13 cellular contexts compared by ENCODE assay signal in the genomic region with DNA sequence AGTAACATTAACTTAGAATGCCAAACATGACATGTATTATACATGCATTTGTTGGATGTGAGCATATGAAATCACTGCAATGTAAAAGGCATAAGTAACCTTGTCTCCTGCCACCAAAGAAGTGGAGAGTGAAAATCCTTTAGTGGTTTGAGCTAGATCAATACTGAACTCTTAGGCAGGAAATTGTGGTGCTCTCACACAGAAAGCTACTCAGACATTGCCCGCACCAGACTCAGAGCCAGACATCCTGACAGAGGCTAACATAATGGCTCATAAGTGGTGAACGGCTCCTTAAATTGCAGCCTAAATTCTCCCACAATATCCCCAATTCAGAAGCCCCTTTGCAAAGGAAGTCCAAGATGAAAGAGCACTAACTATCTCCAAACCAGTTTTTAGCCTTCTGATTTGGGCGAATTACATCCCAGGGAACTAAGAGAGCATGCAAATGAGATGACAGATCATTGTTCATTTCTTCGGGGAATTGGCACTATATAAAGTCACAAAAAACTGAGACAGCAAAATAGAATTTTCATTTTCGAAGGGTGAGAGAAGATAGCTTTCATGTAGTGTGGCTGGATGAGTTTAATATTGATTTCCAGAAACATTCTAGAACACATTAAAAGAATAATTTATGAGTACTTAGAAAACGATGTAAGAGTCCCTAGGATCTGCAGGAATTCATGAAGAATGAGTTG.
DNase-seq lines count a peak whose midpoint lies in the region; ATAC-seq, FAIRE-seq and TF ChIP-seq lines count a peak whose summit lies in the region.
"Had no signal": no experiment of that assay in that cellular context is flagged by ENCODE, and none has a peak within 500 bp of the region (broad histone marks: within the 10 kb centered on the region; RNA-seq: fewer than 3 reads in every experiment).

No MANE protein-coding gene starts in this region.

- DNase-seq in KG1 (lab: John Stamatoyannopoulos, UW) (peak; percentile 2), bronchial epithelial cell (ENCODE audit: low read depth) (no peak), midbrain (lab: John Stamatoyannopoulos, UW) (no peak), trophoblast cell (no peak), RPMI8226 (no peak)
- DNase-seq: NK-92 treated with Interleukin-12 subunit alpha and Interleukin-12 subunit beta, amount 100 ng/mL, for 24 hours; nucleus accumbens; stomach had no signal

- H3K23ac ChIP-seq in trophoblast cell (ENCODE audit: low read length): no peak overlapping the region

- H3K4me3 ChIP-seq in bronchial epithelial cell (ENCODE audit: low read depth, low read length) (no peak overlapping the region), trophoblast cell (ENCODE audit: low read depth, low read length) (no peak overlapping the region)
- H3K4me3 ChIP-seq: stomach had no signal

- no peaks in the 10 kb centered on the region for H3K4me1 ChIP-seq in trophoblast cell (ENCODE audit: control insufficient read depth in 1 of 2, insufficient read depth in 2 of 2, low read length in 2 of 2)
- H3K4me1 ChIP-seq: stomach had no signal

- no peak overlapping the region for H4K8ac ChIP-seq in trophoblast cell (ENCODE audit: low read depth, low read length)

- H3K27ac ChIP-seq in trophoblast cell (ENCODE audit: low read depth, low read length): no peak overlapping the region
- H3K27ac ChIP-seq: C4-2B, HL-60, stomach had no signal

- no peak overlapping the region for H2BK120ac ChIP-seq in trophoblast cell (ENCODE audit: insufficient read depth, low read length, poor library complexity)

- H3K4me2 ChIP-seq in trophoblast cell (ENCODE audit: low read length): no peak overlapping the region

- no peak overlapping the region for H2BK12ac ChIP-seq in trophoblast cell (ENCODE audit: low read length)

- H3K79me1 ChIP-seq in trophoblast cell (ENCODE audit: low read length): no peaks in the 10 kb centered on the region

- no peak overlapping the region for H3K18ac ChIP-seq in trophoblast cell (ENCODE audit: low read length)

- WGBS in trophoblast cell (ENCODE audit: extremely low coverage, insufficient coverage, insufficient read length): no CpG with 5 or more reads among the region's 6 CpGs

- TF ChIP-seq CTCF in bronchial epithelial cell (IDR thresholded peaks at IDR 0.05; ENCODE audit: insufficient read depth, low read length, severe bottlenecking): no peak

- no peaks in the 10 kb centered on the region for H3K79me2 ChIP-seq in trophoblast cell (ENCODE audit: control insufficient read depth, insufficient read depth, low read length, poor library complexity)

- peak; percentile 7 for FAIRE-seq in bronchial epithelial cell (lab: Jason Lieb, UNC)

- no peak overlapping the region for H2AFZ ChIP-seq in trophoblast cell (ENCODE audit: insufficient read depth, low read length, poor library complexity)

- H3K36me3 ChIP-seq in bronchial epithelial cell (ENCODE audit: control insufficient read depth, insufficient read depth, low read length) (no peaks in the 10 kb centered on the region), trophoblast cell (ENCODE audit: control insufficient read depth in 1 of 2, insufficient read depth in 2 of 2, low read length in 2 of 2) (no peaks in the 10 kb centered on the region)
- H3K36me3 ChIP-seq: stomach had no signal

- H4K91ac ChIP-seq in trophoblast cell (ENCODE audit: low read depth, low read length): no peak overlapping the region

- H3K27me3 ChIP-seq in bronchial epithelial cell (ENCODE audit: control insufficient read depth, insufficient read depth, low read length) (no peaks in the 10 kb centered on the region), trophoblast cell (ENCODE audit: insufficient read depth, low read length) (no peaks in the 10 kb centered on the region)

- H3K9ac ChIP-seq in trophoblast cell (ENCODE audit: low read length): no peak overlapping the region

- no peak overlapping the region for H2BK5ac ChIP-seq in trophoblast cell (ENCODE audit: low read depth, low read length, poor library complexity)

- no peak overlapping the region for H3K14ac ChIP-seq in trophoblast cell (ENCODE audit: low read length)

- no peak overlapping the region for H4K12ac ChIP-seq in trophoblast cell (ENCODE audit: low read depth, low read length)

- H3K9me3 ChIP-seq in trophoblast cell (ENCODE audit: insufficient read depth, low read depth, low read length): no peaks in the 10 kb centered on the region
- H3K9me3 ChIP-seq: stomach had no signal

- ATAC-seq in GM18508 (IDR thresholded peaks at IDR 0.05; ENCODE audit: insufficient read depth, unreplicated experiment): peak; percentile 57
- peak; percentile 70 for ATAC-seq in GM21367 (IDR thresholded peaks at IDR 0.05; ENCODE audit: unreplicated experiment)
- no peak for ATAC-seq in HG02588 (IDR thresholded peaks at IDR 0.05; ENCODE audit: unreplicated experiment)

- H2AK5ac ChIP-seq in trophoblast cell (ENCODE audit: low read length): no peak overlapping the region

- no peak overlapping the region for H3K4ac ChIP-seq in trophoblast cell (ENCODE audit: low read depth, low read length)
